In the genomic region with DNA sequence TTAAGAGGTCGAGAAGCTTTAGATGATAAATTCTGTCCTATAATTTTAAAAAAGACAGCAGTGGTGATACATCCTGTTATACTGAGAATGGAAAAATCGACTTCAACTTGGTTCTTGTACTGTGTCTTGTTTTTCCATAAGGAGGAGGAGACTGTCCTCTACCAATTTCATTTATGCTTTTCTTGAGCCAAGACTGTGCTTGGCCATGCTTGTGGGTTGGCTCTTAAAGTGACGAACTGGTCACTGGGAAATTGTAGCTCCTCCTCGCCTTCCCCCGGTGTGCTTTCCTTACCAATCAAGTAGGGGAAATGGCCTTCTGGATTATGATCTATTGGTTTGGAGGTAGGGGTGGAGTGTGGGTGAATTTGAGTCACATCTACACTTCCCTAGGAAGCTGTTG, we compare ENCODE assay signal across 15 cellular contexts.
A peak's percentile ranks its signal among the peaks of the same experiment; 100 is the strongest.
DNase-seq lines count a peak whose midpoint lies in the region; ATAC-seq and TF ChIP-seq lines count a peak whose summit lies in the region.
"Had no signal": no experiment of that assay in that cellular context is flagged by ENCODE, and none has a peak within 500 bp of the region (broad histone marks: within the 10 kb centered on the region; RNA-seq: fewer than 3 reads in every experiment).

No MANE protein-coding gene starts in this region.

- no peaks in the 10 kb centered on the region for H3K9me3 Mint-ChIP-seq in MCF 10A (ENCODE audit: unreplicated experiment)
- H3K9me3 Mint-ChIP-seq in mesothelial cell of epicardium, result no peaks in the 10 kb centered on the region
- H3K9me3 Mint-ChIP-seq: HFFc6; naive thymus-derived CD8-positive, alpha-beta T cell had no signal

- H3K4me3 ChIP-seq in HEK293 (ENCODE audit: low read depth, low read length), result no peak overlapping the region
- H3K4me3 ChIP-seq in SJSA1, result no peak overlapping the region
- H3K4me3 ChIP-seq in esophagus muscularis mucosa, result no peak overlapping the region
- H3K4me3 ChIP-seq: body of pancreas, psoas muscle had no signal

- H3K4me3 Mint-ChIP-seq in MCF 10A (ENCODE audit: unreplicated experiment), result no peak overlapping the region
- no peak overlapping the region for H3K4me3 Mint-ChIP-seq in mesothelial cell of epicardium
- H3K4me3 Mint-ChIP-seq: B cell; HFFc6; naive thymus-derived CD8-positive, alpha-beta T cell had no signal

- no peak for TF ChIP-seq POLR2A in esophagus muscularis mucosa (IDR thresholded peaks at IDR 0.05; ENCODE audit: low read depth)

- no peaks in the 10 kb centered on the region for H3K27me3 ChIP-seq in SJSA1 (replicated peaks)
- no peaks in the 10 kb centered on the region for H3K27me3 ChIP-seq in esophagus muscularis mucosa
- H3K27me3 ChIP-seq: body of pancreas had no signal

- no peaks in the 10 kb centered on the region for H3K9me3 ChIP-seq in HEK293 (ENCODE audit: control insufficient read depth, insufficient read depth, low read depth, low read length)
- H3K9me3 ChIP-seq in SJSA1 (replicated peaks), result no peaks in the 10 kb centered on the region
- no peaks in the 10 kb centered on the region for H3K9me3 ChIP-seq in esophagus muscularis mucosa
- H3K9me3 ChIP-seq: body of pancreas, psoas muscle had no signal

- H3K27ac ChIP-seq in HEK293 (ENCODE audit: extremely low read depth, low read depth, low read length) (0 out of 2 replicates have a peak overlapping the region, but pooled peaks have one; percentile 62), SJSA1 (peak overlapping the region; percentile 27; the same call in 1 of the 2 replicates), esophagus muscularis mucosa (replicated peaks in 1 of 4) (peak overlapping the region in 3 of 4 donors; percentile 2 to 45 (median 9))
- H3K27ac ChIP-seq: body of pancreas, psoas muscle had no signal

- intact Hi-C loops in esophagus muscularis mucosa (cut with DNase I), result no loop called here
- intact Hi-C loops in sciatic nerve (cut with DNase I), result no loop called here
- intact Hi-C loops in MCF 10A (cut with micrococcal nuclease), result no loop called here

- H3K4me1 Mint-ChIP-seq in MCF 10A (ENCODE audit: insufficient read depth, unreplicated experiment) (peaks cover 18% of the 10 kb centered on the region), mesothelial cell of epicardium (peaks cover 20% of the 10 kb centered on the region)
- H3K4me1 Mint-ChIP-seq: B cell; naive thymus-derived CD8-positive, alpha-beta T cell had no signal

- WGBS in esophagus muscularis mucosa, result 69% methylated on average over 5 of the region's 5 CpGs

- TF ChIP-seq EP300 in esophagus muscularis mucosa (IDR thresholded peaks at IDR 0.05), result no peak

- H3K27me3 Mint-ChIP-seq in MCF 10A (ENCODE audit: insufficient read depth, unreplicated experiment), result no peaks in the 10 kb centered on the region
- no peaks in the 10 kb centered on the region for H3K27me3 Mint-ChIP-seq in mesothelial cell of epicardium (ENCODE audit: low read depth)

- no peak for TF ChIP-seq CTCF in HEK293 (tag by site-specific recombination; IDR thresholded peaks at IDR 0.05)
- TF ChIP-seq CTCF in esophagus muscularis mucosa (IDR thresholded peaks at IDR 0.05), result no peak
- no peak for TF ChIP-seq CTCF in MCF 10A (IDR thresholded peaks at IDR 0.05; ENCODE audit: unreplicated experiment)
- no peak for TF ChIP-seq CTCF in mesothelial cell of epicardium (IDR thresholded peaks at IDR 0.05; ENCODE audit: unreplicated experiment)

- peaks cover 31% of the 10 kb centered on the region for H3K4me1 ChIP-seq in HEK293 (ENCODE audit: control insufficient read depth, insufficient read depth, low read length)
- peaks cover 35% of the 10 kb centered on the region for H3K4me1 ChIP-seq in SJSA1 (replicated peaks)
- H3K4me1 ChIP-seq in esophagus muscularis mucosa, result peaks cover 6 to 12% (median 9%) of the 10 kb centered on the region in 4 donors
- H3K4me1 ChIP-seq: body of pancreas, psoas muscle had no signal

- H3K36me3 Mint-ChIP-seq in MCF 10A (ENCODE audit: insufficient read depth, unreplicated experiment), result no peaks in the 10 kb centered on the region
- no peaks in the 10 kb centered on the region for H3K36me3 Mint-ChIP-seq in mesothelial cell of epicardium
- H3K36me3 Mint-ChIP-seq: naive thymus-derived CD8-positive, alpha-beta T cell had no signal

- no peak overlapping the region for H3K27ac Mint-ChIP-seq in MCF 10A (ENCODE audit: low read depth, unreplicated experiment)
- no peak overlapping the region for H3K27ac Mint-ChIP-seq in mesothelial cell of epicardium
- H3K27ac Mint-ChIP-seq: B cell; HFFc6; naive thymus-derived CD8-positive, alpha-beta T cell had no signal

- POLR2A ChIA-PET in HEK293 (lab: Yijun Ruan, JAX) (interaction anchor here (3.4 kb wide), 1 partner anchor 78 kb away, joined by 49 read pairs; a partner anchor contains a TSS), MCF 10A (lab: Yijun Ruan, JAX) (interaction anchor here (0.5 to 1.8 kb wide), 4 partner anchors 12 to 78 kb away, joined by 3 to 11 read pairs (median 4); a partner anchor contains a TSS)

- peak; percentile 71 for ATAC-seq in sciatic nerve
- ATAC-seq: naive thymus-derived CD8-positive, alpha-beta T cell had no signal

- no TSS peak for BruUV-seq in MCF 10A (replicated peaks; lab: Mats Ljungman, UMichigan)

- DNase-seq in SJSA1 (ENCODE audit: low read depth in 1 of 2, low spot score in 2 of 2), result no peak
- no peak for DNase-seq in esophagus muscularis mucosa (ENCODE audit: extremely low spot score)
- DNase-seq in sciatic nerve (ENCODE audit: low spot score), result no peak
- no peak for DNase-seq in MCF 10A (ENCODE audit: unreplicated experiment)
- no peak for DNase-seq in DMS53 (lab: John Stamatoyannopoulos, UW)
- no peak for DNase-seq in mesothelial cell of epicardium (ENCODE audit: low spot score in 2 of 2, unreplicated experiment in 2 of 2)
- DNase-seq: activated CD8-positive, alpha-beta memory T cell treated with anti-CD3 and anti-CD28 coated beads for 24 hours; activated effector memory CD4-positive, alpha-beta T cell treated with anti-CD3 and anti-CD28 coated beads, Interleukin-2, amount 50 U/mL, for 16 hours; body of pancreas; HFFc6; Karpas-422; naive thymus-derived CD8-positive, alpha-beta T cell; psoas muscle had no signal

- CTCF ChIA-PET in HEK293 (lab: Yijun Ruan, JAX) (interaction anchor here (1.0 to 2.4 kb wide), 2 partner anchors 31 to 101 kb away, joined by 3 to 7 read pairs; no protein-coding TSS in a partner anchor), MCF 10A (lab: Yijun Ruan, JAX) (interaction anchor here (0.6 to 1.0 kb wide), 5 partner anchors 12 to 54 kb away, joined by 3 to 4 read pairs (median 4); no protein-coding TSS in a partner anchor)

- H3K36me3 ChIP-seq in HEK293 (ENCODE audit: control insufficient read depth in 2 of 2, insufficient read depth in 1 of 2, low read length in 2 of 2) (no peaks in the 10 kb centered on the region), SJSA1 (no peaks in the 10 kb centered on the region), esophagus muscularis mucosa (no peaks in the 10 kb centered on the region)

TF ChIP-seq in HEK293, 187 proteins besides CTCF, POLR2A, EP300 and RAD21:
- TF ChIP-seq ZNF433 (tag by site-specific recombination; IDR thresholded peaks at IDR 0.05; ENCODE audit: low read depth) (no peak), ZNF48 (tag by site-specific recombination; IDR thresholded peaks at IDR 0.05) (no peak), ZNF654 (tag by site-specific recombination; IDR thresholded peaks at IDR 0.05; ENCODE audit: low read depth) (no peak), ZSCAN30 (tag by site-specific recombination; IDR thresholded peaks at IDR 0.05) (no peak)

Comparison
In these comparisons a context has a peak if more than half of its experiments do, and no peak if none do; other contexts are left out.
1. H3K27ac ChIP-seq: peak in every context shown above with its lines; median percentile 62 in HEK293; 27 in SJSA1; 9 in esophagus muscularis mucosa.